In genomic region chr9:123362856-123363255, GRCh38 we compare ENCODE assay signal across 35 cellular contexts. TPM values are rescaled to one million over a fixed set of nuclear protein-coding genes. Genes with fewer than 3 reads are reported as not detected.
"Had no signal": no experiment of that assay in that cellular context is flagged by ENCODE, and none has a peak within 500 bp of the region (broad histone marks: within the 10 kb centered on the region; RNA-seq: fewer than 3 reads in every experiment).

No MANE protein-coding gene starts in this region.

- H3K4me1 ChIP-seq: adrenal gland, breast epithelium had no signal

- H3K4me3 Mint-ChIP-seq: activated CD4-positive, alpha-beta T cell treated with anti-CD3 and anti-CD28 coated beads for 36 hours; activated CD4-positive, alpha-beta T cell treated with anti-CD3 and anti-CD28 coated beads, Interleukin-2, amount 10 ng/mL, durations not matched to agents 7 days and 5 days; activated CD8-positive, alpha-beta T cell treated with anti-CD3 and anti-CD28 coated beads, Interleukin-2, amount 10 ng/mL, durations not matched to agents 7 days and 5 days; activated naive CD4-positive, alpha-beta T cell treated with anti-CD3 and anti-CD28 coated beads for 36 hours; activated T-cell treated with anti-CD3 and anti-CD28 coated beads, Interleukin-2, amount 50 U/mL, for 24 hours; WTC11 had no signal

- H3K4me3 ChIP-seq: adrenal gland, body of pancreas, breast epithelium, SJCRH30, SK-N-MC had no signal

- H3K9me3 Mint-ChIP-seq: activated CD4-positive, alpha-beta T cell treated with anti-CD3 and anti-CD28 coated beads, Interleukin-2, amount 10 ng/mL, durations not matched to agents 7 days and 5 days; activated naive CD4-positive, alpha-beta T cell treated with anti-CD3 and anti-CD28 coated beads for 36 hours; activated naive CD4-positive, alpha-beta T cell treated with anti-CD3 and anti-CD28 coated beads, Interleukin-2, amount 50 U/mL, for 72 hours; activated T-cell treated with anti-CD3 and anti-CD28 coated beads, Interleukin-2, amount 50 U/mL, for 24 hours; activated T-helper 2 cell treated with anti-CD3 and anti-CD28 coated beads, Interferon-gamma antibody, Interleukin-2, Interleukin-4, amounts not matched to agents 10 μg/mL and 5 μg/mL and 100 μg/mL, durations not matched to agents 14 hours and 24 hours and 36 hours; WTC11 had no signal

- ATAC-seq: activated CD4-positive, alpha-beta T cell treated with anti-CD3 and anti-CD28 coated beads for 36 hours; activated CD4-positive, CD25-positive, alpha-beta regulatory T cell treated with anti-CD3 and anti-CD28 coated beads, Interleukin-2, amount 50 U/mL, for 24 hours; activated CD8-positive, alpha-beta T cell treated with anti-CD3 and anti-CD28 coated beads, Interleukin-2, amount 10 ng/mL, durations not matched to agents 7 days and 5 days; activated naive CD4-positive, alpha-beta T cell treated with anti-CD3 and anti-CD28 coated beads, Interleukin-2, amount 50 U/mL, for 72 hours; body of pancreas; Panc1; WTC11 had no signal

- H3K27me3 ChIP-seq: body of pancreas, breast epithelium had no signal

- H3K36me3 ChIP-seq: adrenal gland, breast epithelium, SJCRH30 had no signal

- H3K36me3 Mint-ChIP-seq: activated naive CD4-positive, alpha-beta T cell treated with anti-CD3 and anti-CD28 coated beads, Interleukin-2, amount 50 U/mL, for 72 hours; WTC11 had no signal

- H3K27ac ChIP-seq: adrenal gland, body of pancreas, breast epithelium, SJCRH30, SK-N-MC had no signal

- H3K9me3 ChIP-seq: adrenal gland, body of pancreas, breast epithelium, SJCRH30 had no signal

- DNase-seq: activated CD4-positive, alpha-beta T cell treated with anti-CD3 and anti-CD28 coated beads for 36 hours; activated CD4-positive, alpha-beta T cell treated with anti-CD3 and anti-CD28 coated beads, Interleukin-2, amount 10 ng/mL, durations not matched to agents 7 days and 5 days; activated CD4-positive, alpha-beta T cell treated with anti-CD3 and anti-CD28 coated beads, Interleukin-2, amount 50 U/mL, for 48 hours; activated CD8-positive, alpha-beta T cell treated with anti-CD3 and anti-CD28 coated beads, Interleukin-2, amount 10 ng/mL, durations not matched to agents 7 days and 5 days; activated gamma-delta T cell; activated naive CD4-positive, alpha-beta T cell treated with anti-CD3 and anti-CD28 coated beads for 36 hours; activated T-cell treated with anti-CD3 and anti-CD28 coated beads, Interleukin-2, amount 50 U/mL, for 24 hours; adrenal gland; body of pancreas; central memory CD4-positive, alpha-beta T cell; Karpas-422; KBM-7; NCI-H1048; NCI-H1105 treated with DMSO at 0.1 percent for 48 hours; NCI-H1436; NCI-H1694; NCI-H1930; NCI-H2081 treated with DMSO at 0.1 percent for 48 hours; NCI-H226; NCI-H446 treated with DMSO at 0.1 percent for 48 hours; NCI-H524 treated with DMSO at 0.1 percent for 48 hours; SHP77; SJCRH30; T1000 had no signal

- H3K27ac Mint-ChIP-seq: activated CD4-positive, alpha-beta T cell treated with anti-CD3 and anti-CD28 coated beads for 36 hours; activated CD4-positive, alpha-beta T cell treated with anti-CD3 and anti-CD28 coated beads, Interleukin-2, amount 10 ng/mL, durations not matched to agents 7 days and 5 days; activated CD8-positive, alpha-beta T cell treated with anti-CD3 and anti-CD28 coated beads, Interleukin-2, amount 10 ng/mL, durations not matched to agents 7 days and 5 days; activated naive CD4-positive, alpha-beta T cell treated with anti-CD3 and anti-CD28 coated beads for 36 hours; activated naive CD4-positive, alpha-beta T cell treated with anti-CD3 and anti-CD28 coated beads, Interleukin-2, amount 50 U/mL, for 72 hours; activated T-cell treated with anti-CD3 and anti-CD28 coated beads, Interleukin-2, amount 50 U/mL, for 24 hours; activated T-helper 2 cell treated with anti-CD3 and anti-CD28 coated beads, Interferon-gamma antibody, Interleukin-2, Interleukin-4, amounts not matched to agents 10 μg/mL and 5 μg/mL and 100 μg/mL, durations not matched to agents 14 hours and 24 hours and 36 hours; WTC11 had no signal

RNA-seq across cellular contexts. Expression of gene CRB2, which starts 6.9 kb away (rescaled TPM):
- total RNA-seq: activated CD4-positive, alpha-beta T cell treated with anti-CD3 and anti-CD28 coated beads for 36 hours; activated CD4-positive, alpha-beta T cell treated with anti-CD3 and anti-CD28 coated beads, Interleukin-2, amount 10 ng/mL, durations not matched to agents 7 days and 5 days; activated CD8-positive, alpha-beta T cell treated with anti-CD3 and anti-CD28 coated beads, Interleukin-2, amount 10 ng/mL, durations not matched to agents 7 days and 5 days; activated naive CD4-positive, alpha-beta T cell treated with anti-CD3 and anti-CD28 coated beads for 36 hours; activated T-helper 2 cell treated with anti-CD3 and anti-CD28 coated beads, Interferon-gamma antibody, Interleukin-2, Interleukin-4, amounts not matched to agents 10 μg/mL and 5 μg/mL and 100 μg/mL, durations not matched to agents 14 hours and 24 hours and 36 hours; MCF 10A; RPMI7951; T-helper 1 cell treated with Interleukin-12 subunit alpha and Interleukin-12 subunit beta and Interleukin-4 antibody, amounts not matched to agents 30 ng/mL and 1 ng/mL, for 36 hours; T-helper 2 cell treated with Interferon-gamma antibody and Interleukin-4, amounts not matched to agents 100 ng/mL and 5 ng/mL, for 36 hours had no signal
